In the genomic region with DNA sequence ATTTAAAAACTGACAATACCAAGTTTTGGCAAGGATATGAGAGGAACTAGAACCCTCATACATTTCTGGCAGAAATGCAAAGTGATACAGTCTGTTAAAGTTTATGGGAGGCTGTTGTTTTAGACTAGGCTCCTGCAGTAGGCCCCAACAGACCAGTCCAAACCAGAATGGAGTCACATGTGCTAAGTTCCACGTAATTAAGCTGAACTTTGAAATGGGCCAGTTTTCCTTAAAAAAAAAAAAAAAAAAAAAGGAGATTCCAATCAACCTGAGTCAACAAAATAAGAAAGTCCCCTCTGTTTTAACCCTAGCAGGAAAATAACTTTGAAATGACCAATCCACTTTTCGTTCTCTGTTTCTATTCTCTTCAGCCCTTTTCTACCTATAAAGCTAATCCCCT, we compare ENCODE assay signal across 1 cellular context.
A peak's percentile ranks its signal among the peaks of the same experiment; 100 is the strongest.
TF ChIP-seq lines count a peak whose summit lies in the region.

No MANE protein-coding gene starts in this region.

TF ChIP-seq in HepG2, 621 proteins besides CTCF, POLR2A, EP300 and RAD21:
- TF ChIP-seq AGO2 (optimal IDR thresholded peaks at IDR 0.05; ENCODE audit: low read depth, low read length) (no peak), SNAPC5 (CRISPR knock-in tag; IDR thresholded peaks at IDR 0.05; ENCODE audit: borderline replicate concordance) (no peak), NCOA5 (CRISPR knock-in tag; IDR thresholded peaks at IDR 0.05) (no peak), ZNF746 (CRISPR knock-in tag; IDR thresholded peaks at IDR 0.05) (no peak), KLF12 (CRISPR knock-in tag; IDR thresholded peaks at IDR 0.05; ENCODE audit: borderline replicate concordance) (no peak), ZNF782 (CRISPR knock-in tag; IDR thresholded peaks at IDR 0.05; ENCODE audit: borderline replicate concordance) (no peak), SRY (CRISPR knock-in tag; IDR thresholded peaks at IDR 0.05) (no peak), ZNF362 (CRISPR knock-in tag; IDR thresholded peaks at IDR 0.05; ENCODE audit: borderline replicate concordance) (peak; percentile 54; the same call in 1 of the 2 replicates)
